In genomic region chr15:39192979-39193559, GRCh38 we compare ENCODE assay signal across 15 cellular contexts.
"Had no signal": no experiment of that assay in that cellular context is flagged by ENCODE, and none has a peak within 500 bp of the region (broad histone marks: within the 10 kb centered on the region; RNA-seq: fewer than 3 reads in every experiment).

No MANE protein-coding gene starts in this region.

- H3K9me3 Mint-ChIP-seq: activated naive CD4-positive, alpha-beta T cell treated with anti-CD3 and anti-CD28 coated beads, Interleukin-2, amount 10 ng/mL, durations not matched to agents 7 days and 5 days; activated T-helper 2 cell treated with anti-CD3 and anti-CD28 coated beads, Interferon-gamma antibody, Interleukin-2, Interleukin-4, amounts not matched to agents 10 μg/mL and 5 μg/mL and 100 μg/mL, durations not matched to agents 14 hours and 24 hours and 36 hours; naive B cell had no signal

- H3K9me3 ChIP-seq: transverse colon had no signal

- H3K27me3 ChIP-seq: transverse colon had no signal

- H3K4me3 ChIP-seq: transverse colon had no signal

- H3K36me3 Mint-ChIP-seq: activated naive CD4-positive, alpha-beta T cell treated with anti-CD3 and anti-CD28 coated beads, Interleukin-2, amount 10 ng/mL, durations not matched to agents 7 days and 5 days; naive B cell had no signal

- H3K4me1 ChIP-seq: transverse colon had no signal

- H3K27ac Mint-ChIP-seq: activated naive CD4-positive, alpha-beta T cell treated with anti-CD3 and anti-CD28 coated beads, Interleukin-2, amount 10 ng/mL, durations not matched to agents 7 days and 5 days; activated T-helper 2 cell treated with anti-CD3 and anti-CD28 coated beads, Interferon-gamma antibody, Interleukin-2, Interleukin-4, amounts not matched to agents 10 μg/mL and 5 μg/mL and 100 μg/mL, durations not matched to agents 14 hours and 24 hours and 36 hours; naive B cell had no signal

- DNase-seq: activated CD4-positive, alpha-beta T cell treated with anti-CD3 and anti-CD28 coated beads for 1 hour; activated CD4-positive, alpha-beta T cell treated with anti-CD3 and anti-CD28 coated beads, Interleukin-2, amount 50 U/mL, for 4 hours; activated naive CD4-positive, alpha-beta T cell treated with anti-CD3 and anti-CD28 coated beads, Interleukin-2, amount 10 ng/mL, durations not matched to agents 7 days and 5 days; hypothalamus; midbrain; naive B cell; stimulated activated CD4-positive, alpha-beta T cell treated with anti-CD3 and anti-CD28 coated beads, Interleukin-4, amount 100 ng/mL, for 24 hours; stimulated activated naive CD4-positive, alpha-beta T cell treated with Interleukin-2 at 50 U/mL for 16 hours; substantia nigra; T-helper 1 cell; T1000; transverse colon had no signal

- H3K27ac ChIP-seq: transverse colon, VCaP had no signal

- H3K27me3 Mint-ChIP-seq: activated naive CD4-positive, alpha-beta T cell treated with anti-CD3 and anti-CD28 coated beads, Interleukin-2, amount 10 ng/mL, durations not matched to agents 7 days and 5 days had no signal

- H3K4me1 Mint-ChIP-seq: activated naive CD4-positive, alpha-beta T cell treated with anti-CD3 and anti-CD28 coated beads, Interleukin-2, amount 10 ng/mL, durations not matched to agents 7 days and 5 days; naive B cell had no signal

- ATAC-seq: esophagus mucosa had no signal

- H3K4me3 Mint-ChIP-seq: activated naive CD4-positive, alpha-beta T cell treated with anti-CD3 and anti-CD28 coated beads, Interleukin-2, amount 10 ng/mL, durations not matched to agents 7 days and 5 days; naive B cell had no signal

- H3K36me3 ChIP-seq: transverse colon had no signal
